In genomic region chr20:19024296-19025035, GRCh38 we compare ENCODE assay signal across 19 cellular contexts.
DNase-seq lines count a peak whose midpoint lies in the region; ATAC-seq and TF ChIP-seq lines count a peak whose summit lies in the region.
"Had no signal": no experiment of that assay in that cellular context is flagged by ENCODE, and none has a peak within 500 bp of the region (broad histone marks: within the 10 kb centered on the region; RNA-seq: fewer than 3 reads in every experiment).

No MANE protein-coding gene starts in this region.

- H3K4me3 ChIP-seq in HEK293 (ENCODE audit: low read depth, low read length) (no peak overlapping the region), hepatocyte (no peak overlapping the region)

- H4K20me1 ChIP-seq in hepatocyte (ENCODE audit: insufficient read depth, poor library complexity, severe bottlenecking) = no peaks in the 10 kb centered on the region

- DNase-seq in NCI-H69 (lab: John Stamatoyannopoulos, UW) (peak; percentile 37), hepatocyte (ENCODE audit: low spot score) (peak; percentile 58), progenitor cell of endocrine pancreas (ENCODE audit: low spot score, unreplicated experiment) (no peak)
- DNase-seq in activated naive CD4-positive, alpha-beta T cell treated with anti-CD3 and anti-CD28 coated beads, Interleukin-2, amount 50 U/mL, for 72 hours (ENCODE audit: low spot score in 2 of 2) = no peak
- DNase-seq: ACHN, AML-193, COR-L47, DMS53, KBM-7, NCI-H1436, NCI-H2029 treated with DMSO at 0.1 percent for 48 hours, NCI-H2171 treated with DMSO at 0.1 percent for 48 hours, NCI-H526, PC-3 had no signal

- CTCF ChIA-PET in HEK293 (lab: Yijun Ruan, JAX) = no interaction called here

- H3K27ac ChIP-seq in HEK293 (ENCODE audit: extremely low read depth, low read depth, low read length) (no peak overlapping the region), hepatocyte (no peak overlapping the region)
- H3K27ac ChIP-seq: RWPE1 had no signal

- WGBS in hepatocyte (ENCODE audit: low lambda C conversion rate, missing lambda C conversion rate) = 67% methylated on average over 11 of the region's 11 CpGs

- H3K4me3 Mint-ChIP-seq in progenitor cell of endocrine pancreas (ENCODE audit: low read depth) = no peak overlapping the region
- H3K4me3 Mint-ChIP-seq: CD14-positive monocyte had no signal

- no peaks in the 10 kb centered on the region for H3K36me3 Mint-ChIP-seq in progenitor cell of endocrine pancreas (ENCODE audit: insufficient read depth)
- no peaks in the 10 kb centered on the region for H3K36me3 Mint-ChIP-seq in activated naive CD4-positive, alpha-beta T cell treated with anti-CD3 and anti-CD28 coated beads, Interleukin-2, amount 50 U/mL, for 72 hours
- H3K36me3 Mint-ChIP-seq: CD14-positive monocyte had no signal

- peaks cover 9% of the 10 kb centered on the region for H3K4me1 Mint-ChIP-seq in progenitor cell of endocrine pancreas (ENCODE audit: low read depth)
- H3K4me1 Mint-ChIP-seq: CD14-positive monocyte had no signal

- H3K4me1 ChIP-seq in HEK293 (ENCODE audit: control insufficient read depth, insufficient read depth, low read length) = no peaks in the 10 kb centered on the region
- H3K4me1 ChIP-seq in hepatocyte (ENCODE audit: insufficient read depth) = peaks cover 4% of the 10 kb centered on the region

- H3K9me3 Mint-ChIP-seq in progenitor cell of endocrine pancreas (ENCODE audit: low read depth) = no peaks in the 10 kb centered on the region
- H3K9me3 Mint-ChIP-seq in activated naive CD4-positive, alpha-beta T cell treated with anti-CD3 and anti-CD28 coated beads, Interleukin-2, amount 50 U/mL, for 72 hours = no peaks in the 10 kb centered on the region

- no peak overlapping the region for H3K4me2 ChIP-seq in hepatocyte

- H3K27ac Mint-ChIP-seq in progenitor cell of endocrine pancreas = peak overlapping the region; percentile 45
- no peak overlapping the region for H3K27ac Mint-ChIP-seq in activated naive CD4-positive, alpha-beta T cell treated with anti-CD3 and anti-CD28 coated beads, Interleukin-2, amount 50 U/mL, for 72 hours

- no peaks in the 10 kb centered on the region for H3K27me3 ChIP-seq in hepatocyte

- H3K79me2 ChIP-seq in hepatocyte = no peaks in the 10 kb centered on the region

- H3K9me2 ChIP-seq in hepatocyte (replicated peaks; ENCODE audit: insufficient read depth) = no peaks in the 10 kb centered on the region

- no peak for ATAC-seq in HG02870 (IDR thresholded peaks at IDR 0.05; ENCODE audit: unreplicated experiment)
- no peak for ATAC-seq in GM21786 (IDR thresholded peaks at IDR 0.05; ENCODE audit: unreplicated experiment)
- ATAC-seq in activated naive CD4-positive, alpha-beta T cell treated with anti-CD3 and anti-CD28 coated beads, Interleukin-2, amount 50 U/mL, for 72 hours = no peak
- ATAC-seq: PC-3 had no signal

- H3K27me3 Mint-ChIP-seq in progenitor cell of endocrine pancreas = peaks cover 6% of the 10 kb centered on the region

- POLR2A ChIA-PET in HEK293 (lab: Yijun Ruan, JAX) = no interaction called here

- H3K36me3 ChIP-seq in HEK293 (ENCODE audit: control insufficient read depth in 2 of 2, insufficient read depth in 1 of 2, low read length in 2 of 2) (no peaks in the 10 kb centered on the region), hepatocyte (replicated peaks; ENCODE audit: insufficient read depth, low read depth) (no peaks in the 10 kb centered on the region)

- no peak overlapping the region for H2AFZ ChIP-seq in hepatocyte

- TF ChIP-seq CTCF in HEK293 (tag by site-specific recombination; IDR thresholded peaks at IDR 0.05) (no peak), hepatocyte (IDR thresholded peaks at IDR 0.05; ENCODE audit: poor library complexity) (no peak), progenitor cell of endocrine pancreas (IDR thresholded peaks at IDR 0.05; ENCODE audit: unreplicated experiment) (no peak)

- H3K9me3 ChIP-seq in HEK293 (ENCODE audit: control insufficient read depth, insufficient read depth, low read depth, low read length) = no peaks in the 10 kb centered on the region
- H3K9me3 ChIP-seq in hepatocyte (ENCODE audit: low read depth) = no peaks in the 10 kb centered on the region

TF ChIP-seq in HEK293, 187 proteins besides CTCF, POLR2A, EP300 and RAD21:
- TF ChIP-seq ZNF449 (tag by site-specific recombination; IDR thresholded peaks at IDR 0.05) (no peak), ZNF221 (tag by site-specific recombination; IDR thresholded peaks at IDR 0.05; ENCODE audit: borderline replicate concordance) (no peak), ZNF624 (tag by site-specific recombination; IDR thresholded peaks at IDR 0.05) (no peak), ZBTB6 (tag by site-specific recombination; IDR thresholded peaks at IDR 0.05) (no peak), ZNF645 (tag by site-specific recombination; IDR thresholded peaks at IDR 0.05) (no peak), ZNF214 (tag by site-specific recombination; IDR thresholded peaks at IDR 0.05; ENCODE audit: borderline replicate concordance) (no peak), ZNF248 (tag by site-specific recombination; IDR thresholded peaks at IDR 0.05) (no peak), ZIC2 (tag by site-specific recombination; IDR thresholded peaks at IDR 0.05) (no peak), ZBTB17 (tag by site-specific recombination; IDR thresholded peaks at IDR 0.05) (no peak), TRIM28 (IDR thresholded peaks at IDR 0.05; ENCODE audit: borderline replicate concordance, low read length) (peak; percentile 75; the same call in 1 of the 2 replicates), ZFHX2 (tag by site-specific recombination; conservative IDR thresholded peaks at IDR 0.05) (0 out of 2 replicates have a peak, but pooled peaks have one; percentile 19), ZNF19 (tag by site-specific recombination; IDR thresholded peaks at IDR 0.05; ENCODE audit: low read depth) (no peak), EGR2 (tag by site-specific recombination; IDR thresholded peaks at IDR 0.05; ENCODE audit: low read depth) (0 out of 2 replicates have a peak, but pooled peaks have one; percentile 11), ZNF433 (tag by site-specific recombination; IDR thresholded peaks at IDR 0.05; ENCODE audit: low read depth) (no peak), ZNF473 (tag by site-specific recombination; IDR thresholded peaks at IDR 0.05) (no peak)

Comparison
In these comparisons a context has a peak if more than half of its experiments do, and no peak if none do; other contexts are left out.
1. DNase-seq: peak in NCI-H69 (single experiment) and hepatocyte (single experiment); none in progenitor cell of endocrine pancreas (single experiment) and activated naive CD4-positive, alpha-beta T cell treated with anti-CD3 and anti-CD28 coated beads, Interleukin-2, amount 50 U/mL, for 72 hours (0 of 2).